In genomic region chr16:61968242-61968978, GRCh38 we compare ENCODE assay signal across 1 cellular context.
TF ChIP-seq lines count a peak whose summit lies in the region.

No MANE protein-coding gene starts in this region.

TF ChIP-seq in GM23338, 12 proteins besides CTCF, POLR2A, EP300 and RAD21 (continued from another document):
- TF ChIP-seq REST (IDR thresholded peaks at IDR 0.05; ENCODE audit: unreplicated experiment): no peak
- TF ChIP-seq CREB1 (CRISPR knock-in tag; IDR thresholded peaks at IDR 0.05; ENCODE audit: low read depth): no peak
- TF ChIP-seq JUNB (IDR thresholded peaks at IDR 0.05; ENCODE audit: unreplicated experiment): no peak
- TF ChIP-seq ZNF462 (CRISPR knock-in tag; IDR thresholded peaks at IDR 0.05): no peak
- TF ChIP-seq NANOG (IDR thresholded peaks at IDR 0.05; ENCODE audit: borderline replicate concordance): no peak
- no peak for TF ChIP-seq ZNF114 (CRISPR knock-in tag; IDR thresholded peaks at IDR 0.05)
- TF ChIP-seq EZH2phosphoT487 (IDR thresholded peaks at IDR 0.05; ENCODE audit: unreplicated experiment): no peak
